ENCODE assay signal across 8 cellular contexts in the genomic region with DNA sequence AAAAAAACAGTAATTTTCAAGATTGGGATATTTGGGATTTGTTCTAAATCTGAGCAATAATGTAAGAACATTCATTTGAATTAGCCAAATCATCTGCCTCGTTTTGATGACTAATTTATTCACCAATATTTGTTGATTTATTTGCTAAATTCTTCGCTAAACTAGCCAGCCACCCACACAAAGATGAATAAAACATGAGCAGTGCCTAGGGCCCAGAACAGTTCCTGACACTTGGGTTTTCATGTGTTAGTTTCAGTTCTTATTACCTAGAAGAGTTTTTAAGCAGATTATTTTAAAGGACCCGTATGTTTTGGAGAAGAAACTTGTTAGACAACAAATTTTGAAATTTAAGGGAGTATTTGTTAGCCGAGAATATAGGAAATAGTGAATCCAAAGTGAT. TPM values are rescaled to one million over a fixed set of nuclear protein-coding genes. Genes with fewer than 3 reads are reported as not detected.
A peak's percentile ranks its signal among the peaks of the same experiment; 100 is the strongest.
DNase-seq lines count a peak whose midpoint lies in the region; ATAC-seq and TF ChIP-seq lines count a peak whose summit lies in the region.

No MANE protein-coding gene starts in this region.

- H3K4me1 ChIP-seq in neuronal stem cell (ENCODE audit: control insufficient read depth in 2 of 2, insufficient read depth in 1 of 2, low read depth in 1 of 2, low read length in 2 of 2) = peaks cover 3 to 17% of the 10 kb centered on the region in 2 donors

- no peak overlapping the region for H3K4me2 ChIP-seq in neuronal stem cell (ENCODE audit: insufficient read depth, low read length, poor library complexity, severe bottlenecking)

- H3K27ac ChIP-seq in neuronal stem cell (replicated peaks; ENCODE audit: low read length) = no peak overlapping the region

- H2BK5ac ChIP-seq in neuronal stem cell (ENCODE audit: low read length) = no peak overlapping the region

- H3K36me3 ChIP-seq in neuronal stem cell (replicated peaks in 1 of 2; ENCODE audit: control insufficient read depth in 2 of 2, insufficient read depth in 2 of 2, low read length in 2 of 2) = peaks cover 0 to 39% of the 10 kb centered on the region in 2 donors

- peak; percentile 32 for DNase-seq in stimulated activated CD4-positive, alpha-beta T cell treated with anti-CD3 and anti-CD28 coated beads, Interleukin-15, amount 100 ng/mL, for 24 hours
- DNase-seq in stimulated activated CD4-positive, alpha-beta T cell treated with anti-CD3 and anti-CD28 coated beads, Interleukin-4, amount 100 ng/mL, for 1 hour = no peak
- DNase-seq in SK-MEL-5 (ENCODE audit: low read depth, low spot score) (peak; percentile 30), endothelial cell (ENCODE audit: low spot score) (no peak), neuronal stem cell (ENCODE audit: low spot score) (no peak), NCI-H510A (lab: John Stamatoyannopoulos, UW) (no peak)

- in situ Hi-C loops in SK-MEL-5 (cut with HindIII; ENCODE audit: low pct_unique_long_range_greater_than_20kb, low sequenced_read_pairs) = no loop called here

- no peaks in the 10 kb centered on the region for H3K9me3 Mint-ChIP-seq in endothelial cell (ENCODE audit: unreplicated experiment)

- WGBS in neuronal stem cell (ENCODE audit: extremely low coverage in 2 of 2, insufficient read length in 2 of 2, insufficient replicate concordance in 1 of 2), 2 donors = no CpG with 5 or more reads among the region's 4 CpGs

- H2BK15ac ChIP-seq in neuronal stem cell (ENCODE audit: low read length) = no peak overlapping the region

- ATAC-seq in HG02884 (IDR thresholded peaks at IDR 0.05; ENCODE audit: unreplicated experiment) = peak; percentile 44
- no peak for ATAC-seq in GM19397 (IDR thresholded peaks at IDR 0.05; ENCODE audit: unreplicated experiment)

- no peak overlapping the region for H4K91ac ChIP-seq in neuronal stem cell (ENCODE audit: low read depth, low read length, poor library complexity)

- no peak overlapping the region for H3K14ac ChIP-seq in neuronal stem cell (ENCODE audit: low read length)

- H3K9ac ChIP-seq in neuronal stem cell (ENCODE audit: low read depth, low read length, poor library complexity) = no peak overlapping the region

- H2BK120ac ChIP-seq in neuronal stem cell (ENCODE audit: low read depth, low read length) = no peak overlapping the region

- no peak overlapping the region for H3K4ac ChIP-seq in neuronal stem cell (ENCODE audit: low read length)

- H3K27ac Mint-ChIP-seq in endothelial cell (ENCODE audit: unreplicated experiment) = peak overlapping the region; percentile 91

- no peaks in the 10 kb centered on the region for H3K27me3 ChIP-seq in neuronal stem cell (ENCODE audit: control insufficient read depth in 3 of 3, insufficient read depth in 3 of 3, low read depth in 1 of 3, low read length in 3 of 3)

- H4K8ac ChIP-seq in neuronal stem cell (ENCODE audit: low read depth, low read length) = no peak overlapping the region

- TF ChIP-seq CTCF in endothelial cell (IDR thresholded peaks at IDR 0.05; ENCODE audit: unreplicated experiment) = no peak

- no peak overlapping the region for H2AK5ac ChIP-seq in neuronal stem cell (ENCODE audit: low read depth, low read length)

- H3K4me3 ChIP-seq in neuronal stem cell (ENCODE audit: low read length in 2 of 2) = peak overlapping the region in 1 of 2 donors; percentile 87

- no peak overlapping the region for H2BK12ac ChIP-seq in neuronal stem cell (ENCODE audit: low read length)

- no peak overlapping the region for H3K23ac ChIP-seq in neuronal stem cell (ENCODE audit: low read depth, low read length, poor library complexity)

- H3K79me1 ChIP-seq in neuronal stem cell (ENCODE audit: low read depth, low read length) = peaks cover 4% of the 10 kb centered on the region

- H3K4me1 Mint-ChIP-seq in endothelial cell (ENCODE audit: unreplicated experiment) = peaks cover 37% of the 10 kb centered on the region

- peaks cover 2% of the 10 kb centered on the region for H3K27me3 Mint-ChIP-seq in endothelial cell (ENCODE audit: unreplicated experiment)

- no peaks in the 10 kb centered on the region for H3K36me3 Mint-ChIP-seq in endothelial cell (ENCODE audit: low read depth, unreplicated experiment)

- no peaks in the 10 kb centered on the region for H3K9me3 ChIP-seq in neuronal stem cell (replicated peaks in 1 of 2; ENCODE audit: control insufficient read depth in 2 of 2, insufficient read depth in 1 of 2, low read depth in 1 of 2, low read length in 2 of 2)

- H3K18ac ChIP-seq in neuronal stem cell (ENCODE audit: low read length) = no peak overlapping the region

- H2AFZ ChIP-seq in neuronal stem cell (ENCODE audit: low read length) = peak overlapping the region; percentile 14

- H3K4me3 Mint-ChIP-seq in endothelial cell (ENCODE audit: unreplicated experiment) = peak overlapping the region; percentile 99

RNA-seq across cellular contexts. Expression of a gene that starts 1.5 kb away (rescaled TPM):
- total RNA-seq in SK-MEL-5 (2014; rRNA removed; shearing (Covaris generic)) = 54.8 and 73.6 TPM in 2 replicates
- polyA plus RNA-seq in SK-MEL-5 (2015; cell fraction: cytosol; rRNA removed) = 18.7 and 23.6 TPM in 2 replicates
- polyA plus RNA-seq in SK-MEL-5 (2015; cell fraction: nucleus; rRNA removed) = 83.1 and 106 TPM in 2 replicates
- total RNA-seq in endothelial cell (ENCODE audit: unreplicated experiment) = 68.9 TPM
- 19.1 TPM for polyA plus RNA-seq in neuronal stem cell (2013, experiment 1 of 2)
- 21.0 TPM for polyA plus RNA-seq in neuronal stem cell (2013, experiment 2 of 2)

Comparison
In these comparisons a context has a peak if more than half of its experiments do, and no peak if none do; other contexts are left out.
1. DNase-seq: peak in stimulated activated CD4-positive, alpha-beta T cell treated with anti-CD3 and anti-CD28 coated beads, Interleukin-15, amount 100 ng/mL, for 24 hours (single experiment) and SK-MEL-5 (single experiment); none in stimulated activated CD4-positive, alpha-beta T cell treated with anti-CD3 and anti-CD28 coated beads, Interleukin-4, amount 100 ng/mL, for 1 hour (single experiment), endothelial cell (single experiment), neuronal stem cell (single experiment) and NCI-H510A (single experiment).